8 cellular contexts compared by ENCODE assay signal in genomic region chr21:46325073-46325912, GRCh38. TPM values are rescaled to one million over a fixed set of nuclear protein-coding genes. Genes with fewer than 3 reads are reported as not detected.
DNase-seq lines count a peak whose midpoint lies in the region; ATAC-seq and TF ChIP-seq lines count a peak whose summit lies in the region.

No MANE protein-coding gene starts in this region.

- H3K36me3 ChIP-seq in spleen, result peaks cover 0 to 38% (median 13%) of the 10 kb centered on the region in 6 donors

- H3K27ac ChIP-seq in spleen, result peak overlapping the region; percentile 68 to 100 (median 98)

- peaks cover 3 to 13% (median 12%) of the 10 kb centered on the region in 3 donors for H3K36me3 Mint-ChIP-seq in immature natural killer cell

- H3K9me3 Mint-ChIP-seq in immature natural killer cell, result no peaks in the 10 kb centered on the region

- peak overlapping the region; percentile 66 to 98 (median 81) for H3K4me3 Mint-ChIP-seq in immature natural killer cell

- no peak for ATAC-seq in GM18519 (IDR thresholded peaks at IDR 0.05; ENCODE audit: low FRiP score, unreplicated experiment)

- in situ Hi-C loops in T47D (cut with HindIII; ENCODE audit: low pct_unique_long_range_greater_than_20kb, low sequenced_read_pairs), result no loop called here

- intact Hi-C loops in spleen (cut with DNase I; ENCODE audit: low total_unique reads), result loop anchor here (5.0 kb wide), 1 partner anchor 38 kb away; the partner anchor contains the start of genes MCM3AP and YBEY

- H3K27me3 ChIP-seq in spleen (replicated peaks in 1 of 7), result no peaks in the 10 kb centered on the region

- H3K4me3 ChIP-seq in LNCaP clone FGC (ENCODE audit: low read depth, low read length) (peak overlapping the region; percentile 76), spleen (peak overlapping the region; percentile 79 to 100 (median 94))

- 9 to 15% (median 12%) methylated on average over 32 to 43 of the region's 43 CpGs for WGBS in spleen, 5 donors

- TF ChIP-seq POLR2A in spleen (IDR thresholded peaks at IDR 0.05), result no peak

- peak overlapping the region; percentile 60 to 81 (median 76) for H3K27ac Mint-ChIP-seq in immature natural killer cell

- DNase-seq in NCI-H187 (lab: John Stamatoyannopoulos, UW) (peak; percentile 10 to 20), NCI-H187 treated with DMSO at 0.1 percent for 48 hours (lab: John Stamatoyannopoulos, UW) (no peak), LNCaP clone FGC (ENCODE audit: low read depth) (peak; percentile 10), T-helper 1 cell (peak in 3 of 5 donors; percentile 20 to 51 (median 23)), T47D (ENCODE audit: low read depth in 1 of 2, low spot score in 1 of 2) (peak; percentile 70 to 79), immature natural killer cell (no peak), spleen (peak; percentile 92)

- H3K9me3 ChIP-seq in spleen, result no peaks in the 10 kb centered on the region

- peaks cover 15 to 57% (median 40%) of the 10 kb centered on the region in 6 donors for H3K4me1 ChIP-seq in spleen

- H3K27me3 Mint-ChIP-seq in immature natural killer cell (ENCODE audit: low read depth in 3 of 3), result peaks cover 7 to 15% (median 12%) of the 10 kb centered on the region in 3 donors

- peaks cover 30 to 35% of the 10 kb centered on the region in 2 donors for H3K4me1 Mint-ChIP-seq in immature natural killer cell

- peak; percentile 47 for TF ChIP-seq CTCF in LNCaP clone FGC (IDR thresholded peaks at IDR 0.05; ENCODE audit: control insufficient read depth, extremely low read depth, insufficient read depth)
- TF ChIP-seq CTCF in spleen (IDR thresholded peaks at IDR 0.05 in 8 of 11, conservative IDR thresholded peaks at IDR 0.05 in 3 of 11), result no peak

RNA-seq across cellular contexts. Expression of gene PCNT, which starts 1.3 kb away (rescaled TPM):
- 10 to 100 TPM in 1 of 3 donors, 1 to 10 TPM in 2; 2.9 to 47.0 (median 6.5) TPM for polyA plus RNA-seq in immature natural killer cell
- total RNA-seq in spleen, result 10 to 100 TPM; 31.4 to 43.7 (median 37.1) TPM
- 10 to 100 TPM in 1 of 3 donors, 1 to 10 TPM in 2; 6.4 to 10.8 (median 7.8) TPM for polyA plus RNA-seq in spleen

RNA-seq across cellular contexts. Expression of gene C21orf58, which starts 1.6 kb away (rescaled TPM):
- polyA plus RNA-seq in immature natural killer cell (1 to 10 TPM in 1 of 3 donors, under 1 TPM in 2; 0.53 to 1.2 (median 0.91) TPM), spleen (1 to 10 TPM; 1.4 to 3.1 (median 2.2) TPM)
- 1 to 10 TPM; 3.6 to 5.8 (median 4.7) TPM for total RNA-seq in spleen

RNA-seq across cellular contexts. Expression of gene YBEY, which starts 39.2 kb away (rescaled TPM):
- polyA plus RNA-seq in immature natural killer cell (10 to 100 TPM; 14.2 to 23.5 (median 22.1) TPM), spleen (10 to 100 TPM; 18.3 to 32.0 (median 30.2) TPM)
- total RNA-seq in spleen, result 10 to 100 TPM in 5 of 7 donors, 1 to 10 TPM in 2; 7.8 to 20.6 (median 12.0) TPM

RNA-seq across cellular contexts. Expression of gene MCM3AP, which starts 39.9 kb away (rescaled TPM):
- polyA plus RNA-seq in immature natural killer cell (10 to 100 TPM; 25.9 to 55.3 (median 28.5) TPM), spleen (10 to 100 TPM; 35.2 to 75.5 (median 55.2) TPM)
- total RNA-seq in spleen, result 100 to 1,000 TPM in 5 of 7 donors, 10 to 100 TPM in 2; 96.8 to 144 (median 115) TPM

Comparison
In these comparisons a context has a peak if more than half of its experiments do, and no peak if none do; other contexts are left out.
1. DNase-seq: peak in NCI-H187 (2 of 2), LNCaP clone FGC (single experiment), T-helper 1 cell (3 of 5), T47D (2 of 2) and spleen (single experiment); none in NCI-H187 treated with DMSO at 0.1 percent for 48 hours (single experiment) and immature natural killer cell (0 of 3).